Comparison of ENCODE assay signal across 16 cellular contexts in genomic region chr3:16386536-16386935, GRCh38.
DNase-seq lines count a peak whose midpoint lies in the region; ATAC-seq and TF ChIP-seq lines count a peak whose summit lies in the region.
"Had no signal": no experiment of that assay in that cellular context is flagged by ENCODE, and none has a peak within 500 bp of the region (broad histone marks: within the 10 kb centered on the region; RNA-seq: fewer than 3 reads in every experiment).

No MANE protein-coding gene starts in this region.

- peaks cover 8% of the 10 kb centered on the region; the same call in 1 of the 2 replicates for H3K9me3 ChIP-seq in BLaER1
- H3K9me3 ChIP-seq in esophagus muscularis mucosa: no peaks in the 10 kb centered on the region
- H3K9me3 ChIP-seq: left lung, thyroid gland had no signal

- H3K27ac ChIP-seq in BLaER1 (no peak overlapping the region), esophagus muscularis mucosa (replicated peaks in 1 of 4) (peak overlapping the region; percentile 60 to 74 (median 66))
- H3K27ac ChIP-seq: thyroid gland, VCaP had no signal

- no peak for ATAC-seq in activated CD8-positive, alpha-beta T cell treated with anti-CD3 and anti-CD28 coated beads for 36 hours
- ATAC-seq: left lung had no signal

- intact Hi-C loops in activated CD8-positive, alpha-beta T cell treated with anti-CD3 and anti-CD28 coated beads for 36 hours (cut with micrococcal nuclease): no loop called here
- intact Hi-C loops in esophagus muscularis mucosa (cut with DNase I): no loop called here

- H3K27me3 ChIP-seq in BLaER1: no peaks in the 10 kb centered on the region
- H3K27me3 ChIP-seq in esophagus muscularis mucosa: no peaks in the 10 kb centered on the region
- H3K27me3 ChIP-seq: left lung, thyroid gland had no signal

- H3K27ac Mint-ChIP-seq in activated CD8-positive, alpha-beta T cell treated with anti-CD3 and anti-CD28 coated beads for 36 hours: peak overlapping the region; percentile 68

- no peaks in the 10 kb centered on the region for H3K27me3 Mint-ChIP-seq in activated CD8-positive, alpha-beta T cell treated with anti-CD3 and anti-CD28 coated beads for 36 hours

- H3K36me3 ChIP-seq in BLaER1: peaks cover 52% of the 10 kb centered on the region
- no peaks in the 10 kb centered on the region for H3K36me3 ChIP-seq in esophagus muscularis mucosa
- H3K36me3 ChIP-seq: left lung, thyroid gland had no signal

- no peak overlapping the region for H3K9ac ChIP-seq in BLaER1

- peaks cover 41% of the 10 kb centered on the region; the same call in 1 of the 2 replicates for H4K20me1 ChIP-seq in BLaER1

- no peak for TF ChIP-seq CTCF in activated CD8-positive, alpha-beta T cell treated with anti-CD3 and anti-CD28 coated beads for 36 hours (IDR thresholded peaks at IDR 0.05)
- TF ChIP-seq CTCF in esophagus muscularis mucosa (IDR thresholded peaks at IDR 0.05): no peak

- CTCF ChIA-PET in activated CD8-positive, alpha-beta T cell treated with anti-CD3 and anti-CD28 coated beads for 36 hours (lab: Charles Lee): no interaction called here

- no peak for TF ChIP-seq POLR2A in esophagus muscularis mucosa (IDR thresholded peaks at IDR 0.05; ENCODE audit: low read depth)

- H3K36me3 Mint-ChIP-seq in activated CD8-positive, alpha-beta T cell treated with anti-CD3 and anti-CD28 coated beads for 36 hours (ENCODE audit: low read depth): peaks cover 64% of the 10 kb centered on the region

- POLR2A ChIA-PET in activated CD8-positive, alpha-beta T cell treated with anti-CD3 and anti-CD28 coated beads for 36 hours (lab: Charles Lee): interaction anchor here (0.6 to 1.8 kb wide), 4 partner anchors 8 to 27 kb away, joined by 3 to 7 read pairs (median 3); no protein-coding TSS in a partner anchor

- H3K4me3 Mint-ChIP-seq in activated CD8-positive, alpha-beta T cell treated with anti-CD3 and anti-CD28 coated beads for 36 hours: no peak overlapping the region

- H3K4me1 ChIP-seq in BLaER1: peaks cover 20% of the 10 kb centered on the region
- H3K4me1 ChIP-seq in esophagus muscularis mucosa: peaks cover 13 to 79% (median 70%) of the 10 kb centered on the region in 4 donors

- H3K4me3 ChIP-seq in BLaER1: no peak overlapping the region
- H3K4me3 ChIP-seq in esophagus muscularis mucosa: no peak overlapping the region
- H3K4me3 ChIP-seq: left lung, thyroid gland had no signal

- whole genome bisulfite sequencing in esophagus muscularis mucosa: 86% methylated on average over 6 of the region's 6 CpGs

- peak overlapping the region; percentile 53 for H3K4me2 ChIP-seq in BLaER1

- no peak for TF ChIP-seq EP300 in esophagus muscularis mucosa (IDR thresholded peaks at IDR 0.05)

- H3K4me1 Mint-ChIP-seq in activated CD8-positive, alpha-beta T cell treated with anti-CD3 and anti-CD28 coated beads for 36 hours (ENCODE audit: low read depth): peaks cover 60% of the 10 kb centered on the region

- peaks cover 9% of the 10 kb centered on the region for H3K9me3 Mint-ChIP-seq in activated CD8-positive, alpha-beta T cell treated with anti-CD3 and anti-CD28 coated beads for 36 hours

- DNase-seq in CMK (ENCODE audit: low read depth) (peak; percentile 22), esophagus muscularis mucosa (ENCODE audit: extremely low spot score) (no peak), occipital lobe (lab: John Stamatoyannopoulos, UW) (no peak), ureter (ENCODE audit: low spot score) (no peak), DMS 273 (lab: John Stamatoyannopoulos, UW; ENCODE audit: unreplicated experiment) (no peak)
- DNase-seq in activated CD8-positive, alpha-beta T cell treated with anti-CD3 and anti-CD28 coated beads for 36 hours: no peak
- no peak for DNase-seq in stimulated activated CD4-positive, alpha-beta T cell treated with anti-CD3 and anti-CD28 coated beads, Interleukin-1b, Interleukin-23, amount 100 ng/mL, for 48 hours
- DNase-seq: cerebellar nuclear complex; left lung; NCI-H2107; NCI-H748 treated with DMSO at 0.1 percent for 48 hours; posterior cingulate gyrus; stimulated activated CD4-positive, alpha-beta T cell treated with anti-CD3 and anti-CD28 coated beads, Interleukin-4, amount 100 ng/mL, for 4 hours; thyroid gland had no signal
